ENCODE assay signal across 29 cellular contexts in genomic region chr11:110750100-110750499, GRCh38. TPM values are rescaled to one million over a fixed set of nuclear protein-coding genes. Genes with fewer than 3 reads are reported as not detected.
"Had no signal": no experiment of that assay in that cellular context is flagged by ENCODE, and none has a peak within 500 bp of the region (broad histone marks: within the 10 kb centered on the region; RNA-seq: fewer than 3 reads in every experiment).

No MANE protein-coding gene starts in this region.

- ATAC-seq: naive thymus-derived CD8-positive, alpha-beta T cell; natural killer cell treated with Interleukin-12 subunit alpha and Interleukin-12 subunit beta and Interleukin-15 and Interleukin-18, amount 100 ng/mL, for 72 hours; psoas muscle; right cardiac atrium; sciatic nerve; stimulated activated effector memory CD8-positive, alpha-beta T cell treated with anti-CD3 and anti-CD28 coated beads, Interleukin-12 subunit alpha, Interleukin-12 subunit beta, amount 100 ng/mL, for 72 hours; stimulated activated naive B cell treated with anti-CD40 and anti-IgM and Interleukin-4, amounts not matched to agents 10 μg/mL and 1 μg/mL and 100 μg/mL, for 72 hours had no signal

- H3K4me3 ChIP-seq: psoas muscle, skin epidermis, smooth muscle cell, spleen, stomach, thoracic aorta, thyroid gland, tibial nerve, upper lobe of left lung, vagina had no signal

- H2AFZ ChIP-seq: parathyroid adenoma had no signal

- H3K9me3 ChIP-seq: neutrophil, thyroid gland, vagina had no signal

- DNase-seq: naive B cell; naive thymus-derived CD8-positive, alpha-beta T cell; nephron progenitor cell; nucleus accumbens; posterior cingulate gyrus; psoas muscle; right cardiac atrium; spleen; stimulated activated CD4-positive, alpha-beta T cell treated with anti-CD3 and anti-CD28 coated beads, Interleukin-15, amount 100 ng/mL, for 24 hours; stimulated activated CD4-positive, alpha-beta T cell treated with anti-CD3 and anti-CD28 coated beads, Interleukin-2, amount 100 ng/mL, for 24 hours; stimulated activated CD4-positive, alpha-beta T cell treated with anti-CD3 and anti-CD28 coated beads, Interleukin-2, amount 100 ng/mL, for 48 hours; stimulated activated CD4-positive, alpha-beta T cell treated with anti-CD3 and anti-CD28 coated beads, Interleukin-4, amount 100 ng/mL, for 24 hours; stimulated activated naive B cell treated with anti-CD40 and anti-IgM and Interleukin-4, amounts not matched to agents 10 μg/mL and 1 μg/mL and 100 μg/mL, for 72 hours; stimulated activated naive CD4-positive, alpha-beta T cell treated with Interleukin-2 at 50 U/mL for 16 hours; stomach; thyroid gland; trophoblast cell; upper lobe of left lung had no signal

- H3K36me3 ChIP-seq: neutrophil, spleen, stomach, thoracic aorta, thyroid gland, tibial nerve, upper lobe of left lung, vagina had no signal

- H3K4me1 ChIP-seq: parathyroid adenoma, psoas muscle, spleen, thyroid gland, tibial nerve, upper lobe of left lung, vagina had no signal

- H3K4me2 ChIP-seq: smooth muscle cell had no signal

- H3K9ac ChIP-seq: parathyroid adenoma had no signal

- H3K79me2 ChIP-seq: parathyroid adenoma had no signal

- H3K27me3 ChIP-seq: neutrophil, spleen, stomach, thyroid gland, tibial nerve, upper lobe of left lung, vagina had no signal

- FAIRE-seq: urothelium cell line had no signal

- H3K27ac ChIP-seq: neutrophil, parathyroid adenoma, psoas muscle, skin epidermis, spleen, stomach, thoracic aorta, thyroid gland, tibial nerve, upper lobe of left lung, vagina had no signal

RNA-seq across cellular contexts. Expression of gene ARHGAP20, which starts 37.9 kb away (rescaled TPM):
- polyA plus RNA-seq: naive thymus-derived CD8-positive, alpha-beta T cell had no signal
